ENCODE assay signal across 19 cellular contexts in the genomic region with DNA sequence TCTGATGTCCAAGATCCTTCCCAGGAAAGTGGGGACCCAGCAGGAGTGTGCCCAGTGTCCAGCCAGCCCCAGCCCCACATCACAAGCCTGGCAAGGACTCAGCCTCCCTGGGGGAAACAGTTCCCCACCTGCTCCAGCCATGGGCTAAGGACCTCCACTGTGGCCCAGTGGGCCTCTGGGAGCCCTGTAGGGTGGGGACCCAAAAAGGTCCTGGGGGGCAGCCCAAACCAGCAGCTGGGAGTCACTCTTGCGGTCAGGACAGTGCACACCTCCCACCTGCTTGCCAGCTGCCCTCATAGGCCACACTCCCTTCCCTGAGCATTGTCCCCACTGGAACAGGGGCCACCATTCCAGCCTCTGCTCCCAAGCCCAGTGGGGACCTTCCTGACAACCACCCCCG. TPM values are rescaled to one million over a fixed set of nuclear protein-coding genes. Genes with fewer than 3 reads are reported as not detected.
DNase-seq lines count a peak whose midpoint lies in the region; ATAC-seq and TF ChIP-seq lines count a peak whose summit lies in the region.
"Had no signal": no experiment of that assay in that cellular context is flagged by ENCODE, and none has a peak within 500 bp of the region (broad histone marks: within the 10 kb centered on the region; RNA-seq: fewer than 3 reads in every experiment).

No MANE protein-coding gene starts in this region.

- no peak overlapping the region for H3K27ac Mint-ChIP-seq in T-helper 17 cell
- H3K27ac Mint-ChIP-seq: T-helper 1 cell treated with Interleukin-12 subunit alpha and Interleukin-12 subunit beta and Interleukin-4 antibody, amounts not matched to agents 30 μg/mL and 1 μg/mL, for 36 hours had no signal

- TF ChIP-seq CTCF in SK-N-SH (IDR thresholded peaks at IDR 0.05): no peak

- H3K36me3 ChIP-seq in SK-N-SH (replicated peaks in 1 of 2; ENCODE audit: control insufficient read depth in 1 of 2, insufficient read depth in 2 of 2, low read length in 1 of 2): no peaks in the 10 kb centered on the region
- H3K36me3 ChIP-seq: ascending aorta, thyroid gland had no signal

- CTCF ChIA-PET in SK-N-SH (lab: Yijun Ruan, JAX): interaction anchor here (0.7 to 15.1 kb wide), 19 partner anchors 9 to 299 kb away, joined by 3 to 350 read pairs (median 4); a partner anchor contains a TSS

- no peaks in the 10 kb centered on the region for H3F3A ChIP-seq in SK-N-SH (replicated peaks; ENCODE audit: insufficient read depth)

- peaks cover 5 to 40% of the 10 kb centered on the region in 2 experiments; a peak in 1 of 4 replicates for H3K4me1 ChIP-seq in SK-N-SH (ENCODE audit: control insufficient read depth in 1 of 2, insufficient read depth in 2 of 2, low read depth in 1 of 2, low read length in 1 of 2)

- 67% methylated on average over 2 of the region's 2 CpGs for WGBS in SK-N-SH (ENCODE audit: low lambda C conversion rate)

- no peaks in the 10 kb centered on the region for H3K36me3 Mint-ChIP-seq in T-helper 17 cell (ENCODE audit: low read depth)

- H3K27me3 Mint-ChIP-seq in T-helper 17 cell: no peaks in the 10 kb centered on the region

- POLR2A ChIA-PET in SK-N-SH (lab: Yijun Ruan, JAX): interaction anchor here (0.9 kb wide), 1 partner anchor 48 kb away, joined by 3 read pairs; no protein-coding TSS in a partner anchor

- ATAC-seq in SK-N-SH treated with all-trans-retinoic acid at 6 μM for 48 hours (no peak), T-helper 17 cell (no peak)

- 0 out of 2 replicates have a peak, but pooled peaks cover 3% of the 10 kb centered on the region for H3K79me2 ChIP-seq in SK-N-SH (ENCODE audit: insufficient read depth)

- TF ChIP-seq EP300 in SK-N-SH (IDR thresholded peaks at IDR 0.05; ENCODE audit: borderline replicate concordance in 1 of 2, low read depth in 1 of 2, low read length in 1 of 2): no peak

- no peak overlapping the region for H2AFZ ChIP-seq in SK-N-SH (ENCODE audit: low read depth)

- H4K20me1 ChIP-seq in SK-N-SH (ENCODE audit: insufficient read depth): 0 out of 2 replicates have a peak, but pooled peaks cover 3% of the 10 kb centered on the region

- peak overlapping the region in 1 of 2 experiments; percentile 83; a peak in 1 of 4 replicates for H3K27ac ChIP-seq in SK-N-SH (ENCODE audit: low read depth in 2 of 2, low read length in 1 of 2)
- peak overlapping the region; percentile 100 for H3K27ac ChIP-seq in substantia nigra (ENCODE audit: low read depth, low read length, poor library complexity, severe bottlenecking)

- H3K4me2 ChIP-seq in SK-N-SH: peak overlapping the region; percentile 86; the same call in 1 of the 2 replicates

- peak overlapping the region; percentile 90 for H3K4me3 Mint-ChIP-seq in T-helper 17 cell

- H3K9me2 ChIP-seq in SK-N-SH: no peaks in the 10 kb centered on the region

- no peaks in the 10 kb centered on the region for H3K27me3 ChIP-seq in SK-N-SH (ENCODE audit: insufficient read depth)
- H3K27me3 ChIP-seq: ascending aorta, thyroid gland had no signal

- DNase-seq in SK-N-SH (no peak), T-helper 17 cell (no peak), medulla oblongata (ENCODE audit: extremely low spot score) (peak; percentile 17), substantia nigra (lab: John Stamatoyannopoulos, UW) (peak in 3 of 49 donors; percentile 35 to 62 (median 37)), AG20443 (ENCODE audit: low spot score) (no peak), NCI-H1105 (lab: John Stamatoyannopoulos, UW) (no peak)
- no peak for DNase-seq in stimulated activated naive CD4-positive, alpha-beta T cell (lab: John Stamatoyannopoulos, UW)
- DNase-seq: activated CD4-positive, CD25-positive, alpha-beta regulatory T cell; activated gamma-delta T cell treated with Interleukin-2 at 50 U/mL for 16 hours; cortex of kidney; NK-92 treated with Interleukin-12 subunit alpha and Interleukin-12 subunit beta, amount 100 ng/mL, for 24 hours; stimulated activated CD4-positive, alpha-beta T cell treated with anti-CD3 and anti-CD28 coated beads, Interleukin-4, amount 100 ng/mL, for 1 hour had no signal

- TF ChIP-seq RAD21 in SK-N-SH (IDR thresholded peaks at IDR 0.05; ENCODE audit: low read length): no peak

- H3K9me3 ChIP-seq in SK-N-SH: no peaks in the 10 kb centered on the region
- no peaks in the 10 kb centered on the region for H3K9me3 ChIP-seq in T-helper 17 cell (ENCODE audit: control insufficient read depth, low read length, poor library complexity, severe bottlenecking)
- H3K9me3 ChIP-seq: ascending aorta, thyroid gland had no signal

- no peak overlapping the region for H3K9ac ChIP-seq in SK-N-SH

- no peak overlapping the region for H3K4me3 ChIP-seq in SK-N-SH (ENCODE audit: low read depth in 2 of 2, low read length in 1 of 2)

- H3K4me1 Mint-ChIP-seq in T-helper 17 cell: peaks cover 28% of the 10 kb centered on the region

TF ChIP-seq in SK-N-SH, 30 proteins besides CTCF, POLR2A, EP300 and RAD21:
- TF ChIP-seq FOSL2 (IDR thresholded peaks at IDR 0.05; ENCODE audit: borderline replicate concordance, low read depth) (no peak), SMC3 (IDR thresholded peaks at IDR 0.05; ENCODE audit: low read depth, low read length) (no peak), JUND (IDR thresholded peaks at IDR 0.05) (no peak)
- TF ChIP-seq, protein P1, sequence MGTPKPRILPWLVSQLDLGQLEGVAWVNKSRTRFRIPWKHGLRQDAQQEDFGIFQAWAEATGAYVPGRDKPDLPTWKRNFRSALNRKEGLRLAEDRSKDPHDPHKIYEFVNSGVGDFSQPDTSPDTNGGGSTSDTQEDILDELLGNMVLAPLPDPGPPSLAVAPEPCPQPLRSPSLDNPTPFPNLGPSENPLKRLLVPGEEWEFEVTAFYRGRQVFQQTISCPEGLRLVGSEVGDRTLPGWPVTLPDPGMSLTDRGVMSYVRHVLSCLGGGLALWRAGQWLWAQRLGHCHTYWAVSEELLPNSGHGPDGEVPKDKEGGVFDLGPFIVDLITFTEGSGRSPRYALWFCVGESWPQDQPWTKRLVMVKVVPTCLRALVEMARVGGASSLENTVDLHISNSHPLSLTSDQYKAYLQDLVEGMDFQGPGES (IDR thresholded peaks at IDR 0.05; ENCODE audit: low read depth, low read length): no peak

TF ChIP-seq in SK-N-SH treated with all-trans-retinoic acid at 6 μM for 48 hours, 23 proteins besides CTCF, POLR2A, EP300 and RAD21 (continues in another document):
- TF ChIP-seq SNAI2 (CRISPR knock-in tag; IDR thresholded peaks at IDR 0.05) (no peak), ARNTL (CRISPR knock-in tag; IDR thresholded peaks at IDR 0.05; ENCODE audit: borderline replicate concordance, low read depth) (no peak), RARB (CRISPR knock-in tag; IDR thresholded peaks at IDR 0.05) (no peak), ZNF565 (CRISPR knock-in tag; conservative IDR thresholded peaks at IDR 0.05; ENCODE audit: low read depth) (no peak), GLIS3 (CRISPR knock-in tag; IDR thresholded peaks at IDR 0.05) (no peak), ZFP3 (CRISPR knock-in tag; IDR thresholded peaks at IDR 0.05) (no peak), ZFP30 (CRISPR knock-in tag; IDR thresholded peaks at IDR 0.05) (no peak), OSR1 (CRISPR knock-in tag; IDR thresholded peaks at IDR 0.05) (no peak)
- TF ChIP-seq, protein P2, sequence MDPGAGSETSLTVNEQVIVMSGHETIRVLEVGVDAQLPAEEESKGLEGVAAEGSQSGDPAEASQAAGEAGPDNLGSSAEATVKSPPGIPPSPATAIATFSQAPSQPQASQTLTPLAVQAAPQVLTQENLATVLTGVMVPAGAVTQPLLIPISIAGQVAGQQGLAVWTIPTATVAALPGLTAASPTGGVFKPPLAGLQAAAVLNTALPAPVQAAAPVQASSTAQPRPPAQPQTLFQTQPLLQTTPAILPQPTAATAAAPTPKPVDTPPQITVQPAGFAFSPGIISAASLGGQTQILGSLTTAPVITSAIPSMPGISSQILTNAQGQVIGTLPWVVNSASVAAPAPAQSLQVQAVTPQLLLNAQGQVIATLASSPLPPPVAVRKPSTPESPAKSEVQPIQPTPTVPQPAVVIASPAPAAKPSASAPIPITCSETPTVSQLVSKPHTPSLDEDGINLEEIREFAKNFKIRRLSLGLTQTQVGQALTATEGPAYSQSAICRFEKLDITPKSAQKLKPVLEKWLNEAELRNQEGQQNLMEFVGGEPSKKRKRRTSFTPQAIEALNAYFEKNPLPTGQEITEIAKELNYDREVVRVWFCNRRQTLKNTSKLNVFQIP (CRISPR knock-in tag; IDR thresholded peaks at IDR 0.05; ENCODE audit: borderline replicate concordance, low read depth): no peak
- TF ChIP-seq, protein P3, sequence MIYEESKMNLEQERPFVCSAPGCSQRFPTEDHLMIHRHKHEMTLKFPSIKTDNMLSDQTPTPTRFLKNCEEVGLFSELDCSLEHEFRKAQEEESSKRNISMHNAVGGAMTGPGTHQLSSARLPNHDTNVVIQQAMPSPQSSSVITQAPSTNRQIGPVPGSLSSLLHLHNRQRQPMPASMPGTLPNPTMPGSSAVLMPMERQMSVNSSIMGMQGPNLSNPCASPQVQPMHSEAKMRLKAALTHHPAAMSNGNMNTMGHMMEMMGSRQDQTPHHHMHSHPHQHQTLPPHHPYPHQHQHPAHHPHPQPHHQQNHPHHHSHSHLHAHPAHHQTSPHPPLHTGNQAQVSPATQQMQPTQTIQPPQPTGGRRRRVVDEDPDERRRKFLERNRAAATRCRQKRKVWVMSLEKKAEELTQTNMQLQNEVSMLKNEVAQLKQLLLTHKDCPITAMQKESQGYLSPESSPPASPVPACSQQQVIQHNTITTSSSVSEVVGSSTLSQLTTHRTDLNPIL (CRISPR knock-in tag; IDR thresholded peaks at IDR 0.05; ENCODE audit: low read depth): no peak

RNA-seq across cellular contexts. Expression of a gene that starts 1.7 kb away (rescaled TPM):
- polyA plus RNA-seq in SK-N-SH (2012; rRNA removed): 26.0 and 34.7 TPM in 2 replicates
- polyA plus RNA-seq in SK-N-SH (2012; cell fraction: cytosol; rRNA removed): 9.4 and 18.2 TPM in 2 replicates
- polyA plus RNA-seq in SK-N-SH (2012; cell fraction: nucleus; rRNA removed): 144 and 152 TPM in 2 replicates
- 100 to 1,000 TPM; 120 to 131 TPM for total RNA-seq in T-helper 17 cell

RNA-seq across cellular contexts. Expression of a gene that starts 5.5 kb away (rescaled TPM):
- polyA plus RNA-seq in SK-N-SH (2012; rRNA removed): not detected in 2 replicates
- not detected in 2 replicates for polyA plus RNA-seq in SK-N-SH (2012; cell fraction: cytosol; rRNA removed)
- polyA plus RNA-seq in SK-N-SH (2012; cell fraction: nucleus; rRNA removed): 0.01 and 0.02 TPM in 2 replicates
- 10 to 100 TPM in 1 of 2 donors, 1 to 10 TPM in 1; 7.7 to 10.6 TPM for total RNA-seq in T-helper 17 cell
- total RNA-seq: A172, ascending aorta, epithelial cell of proximal tubule, neural crest cell, thyroid gland had no signal

RNA-seq across cellular contexts. Expression of a gene that starts 19.6 kb away (rescaled TPM):
- 47.4 and 48.1 TPM in 2 replicates for polyA plus RNA-seq in SK-N-SH (2012; rRNA removed)
- 17.2 and 29.3 TPM in 2 replicates for polyA plus RNA-seq in SK-N-SH (2012; cell fraction: cytosol; rRNA removed)
- polyA plus RNA-seq in SK-N-SH (2012; cell fraction: nucleus; rRNA removed): 364 and 553 TPM in 2 replicates
- 100 to 1,000 TPM; 139 to 202 TPM for total RNA-seq in T-helper 17 cell

RNA-seq across cellular contexts. Expression of a gene that starts 27.5 kb away (rescaled TPM):
- polyA plus RNA-seq in SK-N-SH (2012; rRNA removed): not detected in 2 replicates
- polyA plus RNA-seq in SK-N-SH (2012; cell fraction: cytosol; rRNA removed): not detected in 2 replicates
- 0.02 TPM in 1 of 2 replicates, not detected in the other for polyA plus RNA-seq in SK-N-SH (2012; cell fraction: nucleus; rRNA removed)
- under 1 TPM in 1 of 2 donors, not detected in 1; 0.20 TPM for total RNA-seq in T-helper 17 cell
- total RNA-seq: A172, ascending aorta, epithelial cell of proximal tubule, neural crest cell had no signal

RNA-seq across cellular contexts. Expression of a gene that starts 30.0 kb away (rescaled TPM):
- polyA plus RNA-seq in SK-N-SH (2012; rRNA removed): 0.60 and 1.0 TPM in 2 replicates
- polyA plus RNA-seq in SK-N-SH (2012; cell fraction: cytosol; rRNA removed): 0.31 and 0.83 TPM in 2 replicates
- 1.7 and 2.2 TPM in 2 replicates for polyA plus RNA-seq in SK-N-SH (2012; cell fraction: nucleus; rRNA removed)
- total RNA-seq in T-helper 17 cell: 1 to 10 TPM; 1.9 to 2.1 TPM
- total RNA-seq: neural crest cell had no signal
